In genomic region chr17:46963571-46963970, GRCh38 we compare ENCODE assay signal across 24 cellular contexts. TPM values are rescaled to one million over a fixed set of nuclear protein-coding genes. Genes with fewer than 3 reads are reported as not detected.
DNase-seq lines count a peak whose midpoint lies in the region; ATAC-seq and TF ChIP-seq lines count a peak whose summit lies in the region.
"Had no signal": no experiment of that assay in that cellular context is flagged by ENCODE, and none has a peak within 500 bp of the region (broad histone marks: within the 10 kb centered on the region; RNA-seq: fewer than 3 reads in every experiment).

No MANE protein-coding gene starts in this region.

- no peak overlapping the region for H3K27ac Mint-ChIP-seq in GM23338
- H3K27ac Mint-ChIP-seq: CD14-positive monocyte; CD4-positive, alpha-beta memory T cell; CD4-positive, CD25-positive, alpha-beta regulatory T cell; CD8-positive, alpha-beta memory T cell had no signal

- TF ChIP-seq RAD21 in neural cell (conservative IDR thresholded peaks at IDR 0.05) = no peak

- peaks cover 5% of the 10 kb centered on the region for H3K9me3 ChIP-seq in neural cell (ENCODE audit: low read length)
- H3K9me3 ChIP-seq in WERI-Rb-1 (ENCODE audit: severe bottlenecking) = no peaks in the 10 kb centered on the region
- H3K9me3 ChIP-seq: BLaER1 had no signal

- ATAC-seq in GM23338 = no peak
- ATAC-seq: GM12878 had no signal

- no peak for TF ChIP-seq EP300 in neural cell (conservative IDR thresholded peaks at IDR 0.05; ENCODE audit: poor library complexity, severe bottlenecking)

- H3K27me3 Mint-ChIP-seq in GM23338 (ENCODE audit: insufficient read depth, low read depth, poor library complexity) = peaks cover 8% of the 10 kb centered on the region

- H3K4me1 Mint-ChIP-seq in GM23338 = no peaks in the 10 kb centered on the region
- H3K4me1 Mint-ChIP-seq: CD14-positive monocyte had no signal

- H3K27ac ChIP-seq in cingulate gyrus (ENCODE audit: low read depth, low read length) = peak overlapping the region; percentile 39
- peak overlapping the region; percentile 97 for H3K27ac ChIP-seq in neural cell (ENCODE audit: low read length)
- no peak overlapping the region for H3K27ac ChIP-seq in WERI-Rb-1
- H3K27ac ChIP-seq in GM23338 (ENCODE audit: low read depth) = no peak overlapping the region
- H3K27ac ChIP-seq: BLaER1 had no signal

- H3K4me3 Mint-ChIP-seq in GM23338 = no peak overlapping the region
- H3K4me3 Mint-ChIP-seq: CD14-positive monocyte; CD4-positive, alpha-beta memory T cell; CD4-positive, CD25-positive, alpha-beta regulatory T cell; CD8-positive, alpha-beta memory T cell had no signal

- H3K9me2 ChIP-seq in neural cell (ENCODE audit: insufficient read depth, low read length) (no peaks in the 10 kb centered on the region), GM23338 (ENCODE audit: insufficient read depth) (no peaks in the 10 kb centered on the region; the same call in 1 of the 2 replicates)

- no peak for TF ChIP-seq CTCF in neural cell (IDR thresholded peaks at IDR 0.05; ENCODE audit: poor library complexity, severe bottlenecking)
- no peak for TF ChIP-seq CTCF in WERI-Rb-1 (IDR thresholded peaks at IDR 0.05; ENCODE audit: low read depth, low read length)
- no peak for TF ChIP-seq CTCF in GM23338 (conservative IDR thresholded peaks at IDR 0.05; ENCODE audit: low read depth in 2 of 2)

- no peak overlapping the region for H3K4me3 ChIP-seq in neural cell (ENCODE audit: low read length)
- no peak overlapping the region for H3K4me3 ChIP-seq in WERI-Rb-1 (ENCODE audit: low read depth, low read length)
- no peak overlapping the region for H3K4me3 ChIP-seq in GM23338
- H3K4me3 ChIP-seq: BLaER1, GM12878 had no signal

- no peaks in the 10 kb centered on the region for H3K4me1 ChIP-seq in GM23338 (ENCODE audit: insufficient read depth)
- H3K4me1 ChIP-seq: BE2C, BLaER1 had no signal

- no peak overlapping the region for H3K4me2 ChIP-seq in neural cell (ENCODE audit: low read length)
- H3K4me2 ChIP-seq in GM23338 = no peak overlapping the region
- H3K4me2 ChIP-seq: BLaER1 had no signal

- DNase-seq in NCI-H524 treated with DMSO at 0.1 percent for 48 hours (lab: John Stamatoyannopoulos, UW) = peak; percentile 33
- DNase-seq in OCI-M1 (lab: John Stamatoyannopoulos, UW) = no peak
- no peak for DNase-seq in WERI-Rb-1
- no peak for DNase-seq in mesenteric fat pad (ENCODE audit: low spot score)
- DNase-seq in GM23338 (ENCODE audit: low spot score) = no peak
- DNase-seq: 8988T; BE2C; C1 segment of cervical spinal cord; CD4-positive, alpha-beta memory T cell; CD4-positive, CD25-positive, alpha-beta regulatory T cell; CD8-positive, alpha-beta memory T cell; COR-L47; DMS 273 treated with DMSO at 0.1 percent for 48 hours; DMS153; DMS79; EL; GDM1 had no signal

- H3F3A ChIP-seq in neural cell (ENCODE audit: insufficient read depth, low read length, poor library complexity, severe bottlenecking) (peaks cover 10% of the 10 kb centered on the region), GM23338 (replicated peaks; ENCODE audit: low read depth) (no peaks in the 10 kb centered on the region)

- H4K20me1 ChIP-seq in neural cell (ENCODE audit: insufficient read depth) = no peaks in the 10 kb centered on the region
- H4K20me1 ChIP-seq in GM23338 (replicated peaks; ENCODE audit: insufficient read depth) = no peaks in the 10 kb centered on the region; the same call in 1 of the 2 replicates

- H3K36me3 ChIP-seq in neural cell (ENCODE audit: insufficient read depth, low read length) (no peaks in the 10 kb centered on the region), WERI-Rb-1 (peaks cover 9% of the 10 kb centered on the region), GM23338 (ENCODE audit: insufficient read depth) (no peaks in the 10 kb centered on the region)
- H3K36me3 ChIP-seq: BE2C, BLaER1 had no signal

- H3K79me2 ChIP-seq in neural cell (replicated peaks; ENCODE audit: insufficient read depth, low read length) (no peaks in the 10 kb centered on the region), GM23338 (replicated peaks; ENCODE audit: insufficient read depth) (no peaks in the 10 kb centered on the region)

- H3K36me3 Mint-ChIP-seq in GM23338 (ENCODE audit: low read depth) = peaks cover 7% of the 10 kb centered on the region; the same call in 1 of the 3 replicates
- H3K36me3 Mint-ChIP-seq: CD14-positive monocyte had no signal

- H2AFZ ChIP-seq in neural cell (ENCODE audit: low read depth, low read length) (no peak overlapping the region), GM23338 (no peak overlapping the region)

- H3K27me3 ChIP-seq in neural cell (ENCODE audit: insufficient read depth, low read depth, low read length) (no peaks in the 10 kb centered on the region), WERI-Rb-1 (ENCODE audit: insufficient read depth, low read depth, severe bottlenecking) (no peaks in the 10 kb centered on the region), GM23338 (ENCODE audit: insufficient read depth) (no peaks in the 10 kb centered on the region)
- H3K27me3 ChIP-seq: BLaER1 had no signal

- peaks cover 6% of the 10 kb centered on the region; the same call in 2 of the 3 replicates for H3K9me3 Mint-ChIP-seq in GM23338

- H3K9ac ChIP-seq in neural cell (ENCODE audit: low read length) = peak overlapping the region; percentile 67
- H3K9ac ChIP-seq: BLaER1 had no signal

TF ChIP-seq in neural cell, 6 proteins besides CTCF, POLR2A, EP300 and RAD21 (continues in another document):
- TF ChIP-seq POLR2AphosphoS5 (IDR thresholded peaks at IDR 0.05) = no peak
- TF ChIP-seq MXI1 (conservative IDR thresholded peaks at IDR 0.05; ENCODE audit: poor library complexity, severe bottlenecking) = no peak
- TF ChIP-seq, protein P1, sequence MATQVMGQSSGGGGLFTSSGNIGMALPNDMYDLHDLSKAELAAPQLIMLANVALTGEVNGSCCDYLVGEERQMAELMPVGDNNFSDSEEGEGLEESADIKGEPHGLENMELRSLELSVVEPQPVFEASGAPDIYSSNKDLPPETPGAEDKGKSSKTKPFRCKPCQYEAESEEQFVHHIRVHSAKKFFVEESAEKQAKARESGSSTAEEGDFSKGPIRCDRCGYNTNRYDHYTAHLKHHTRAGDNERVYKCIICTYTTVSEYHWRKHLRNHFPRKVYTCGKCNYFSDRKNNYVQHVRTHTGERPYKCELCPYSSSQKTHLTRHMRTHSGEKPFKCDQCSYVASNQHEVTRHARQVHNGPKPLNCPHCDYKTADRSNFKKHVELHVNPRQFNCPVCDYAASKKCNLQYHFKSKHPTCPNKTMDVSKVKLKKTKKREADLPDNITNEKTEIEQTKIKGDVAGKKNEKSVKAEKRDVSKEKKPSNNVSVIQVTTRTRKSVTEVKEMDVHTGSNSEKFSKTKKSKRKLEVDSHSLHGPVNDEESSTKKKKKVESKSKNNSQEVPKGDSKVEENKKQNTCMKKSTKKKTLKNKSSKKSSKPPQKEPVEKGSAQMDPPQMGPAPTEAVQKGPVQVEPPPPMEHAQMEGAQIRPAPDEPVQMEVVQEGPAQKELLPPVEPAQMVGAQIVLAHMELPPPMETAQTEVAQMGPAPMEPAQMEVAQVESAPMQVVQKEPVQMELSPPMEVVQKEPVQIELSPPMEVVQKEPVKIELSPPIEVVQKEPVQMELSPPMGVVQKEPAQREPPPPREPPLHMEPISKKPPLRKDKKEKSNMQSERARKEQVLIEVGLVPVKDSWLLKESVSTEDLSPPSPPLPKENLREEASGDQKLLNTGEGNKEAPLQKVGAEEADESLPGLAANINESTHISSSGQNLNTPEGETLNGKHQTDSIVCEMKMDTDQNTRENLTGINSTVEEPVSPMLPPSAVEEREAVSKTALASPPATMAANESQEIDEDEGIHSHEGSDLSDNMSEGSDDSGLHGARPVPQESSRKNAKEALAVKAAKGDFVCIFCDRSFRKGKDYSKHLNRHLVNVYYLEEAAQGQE (IDR thresholded peaks at IDR 0.05; ENCODE audit: borderline replicate concordance) = no peak
- no peak for TF ChIP-seq TAF1 (IDR thresholded peaks at IDR 0.05; ENCODE audit: low read depth)

TF ChIP-seq in GM23338, 12 proteins besides CTCF, POLR2A, EP300 and RAD21 (continues in another document):
- TF ChIP-seq JUNB (IDR thresholded peaks at IDR 0.05; ENCODE audit: unreplicated experiment) (no peak), ZNF331 (CRISPR knock-in tag; IDR thresholded peaks at IDR 0.05; ENCODE audit: low read depth) (no peak), ZNF114 (CRISPR knock-in tag; IDR thresholded peaks at IDR 0.05) (no peak), NANOG (IDR thresholded peaks at IDR 0.05; ENCODE audit: borderline replicate concordance) (no peak), EZH2 (IDR thresholded peaks at IDR 0.05; ENCODE audit: low read depth, unreplicated experiment) (no peak)
- TF ChIP-seq, protein P1 (IDR thresholded peaks at IDR 0.05; ENCODE audit: unreplicated experiment) = no peak

RNA-seq across cellular contexts. Expression of gene RPRML, which starts 15.5 kb away (rescaled TPM):
- 4.7 and 9.8 TPM in 2 replicates for polyA plus RNA-seq in neural cell
- 2.2 and 2.8 TPM in 2 replicates for polyA minus RNA-seq in neural cell
- not detected for total RNA-seq in mesenteric fat pad
- 8.4 and 16.4 TPM in 2 replicates for total RNA-seq in GM23338 (2014; rRNA removed; shearing (Covaris generic))
- polyA plus RNA-seq in GM23338 (2016; fragmentation: Nextera tagmentation; extraction: Ambion mirVana) = 2.1 and 3.4 TPM in 2 replicates
- total RNA-seq: A673; CD4-positive, alpha-beta memory T cell; CD4-positive, CD25-positive, alpha-beta regulatory T cell; CD8-positive, alpha-beta memory T cell; GM12878 had no signal
- polyA plus RNA-seq: AG04450; CD14-positive monocyte; CD4-positive, alpha-beta memory T cell; CD4-positive, CD25-positive, alpha-beta regulatory T cell; CD8-positive, alpha-beta memory T cell; GM12878 had no signal

RNA-seq across cellular contexts. Expression of gene GOSR2, which starts 40.6 kb away (rescaled TPM):
- polyA plus RNA-seq in neural cell = 41.4 and 47.5 TPM in 2 replicates
- polyA minus RNA-seq in neural cell = 66.5 and 70.7 TPM in 2 replicates
- total RNA-seq in mesenteric fat pad = 60.8 TPM
- total RNA-seq in GM23338 (2014; rRNA removed; shearing (Covaris generic)) = 32.2 and 36.2 TPM in 2 replicates
- 26.1 and 33.2 TPM in 2 replicates for polyA plus RNA-seq in GM23338 (2016; fragmentation: Nextera tagmentation; extraction: Ambion mirVana)

Comparison
In these comparisons a context has a peak if more than half of its experiments do, and no peak if none do; other contexts are left out.
1. H3K27ac ChIP-seq: peak in cingulate gyrus (single experiment) and neural cell (single experiment); none in WERI-Rb-1 (single experiment) and GM23338 (single experiment).